Comparison of ENCODE assay signal across 8 cellular contexts in the genomic region with DNA sequence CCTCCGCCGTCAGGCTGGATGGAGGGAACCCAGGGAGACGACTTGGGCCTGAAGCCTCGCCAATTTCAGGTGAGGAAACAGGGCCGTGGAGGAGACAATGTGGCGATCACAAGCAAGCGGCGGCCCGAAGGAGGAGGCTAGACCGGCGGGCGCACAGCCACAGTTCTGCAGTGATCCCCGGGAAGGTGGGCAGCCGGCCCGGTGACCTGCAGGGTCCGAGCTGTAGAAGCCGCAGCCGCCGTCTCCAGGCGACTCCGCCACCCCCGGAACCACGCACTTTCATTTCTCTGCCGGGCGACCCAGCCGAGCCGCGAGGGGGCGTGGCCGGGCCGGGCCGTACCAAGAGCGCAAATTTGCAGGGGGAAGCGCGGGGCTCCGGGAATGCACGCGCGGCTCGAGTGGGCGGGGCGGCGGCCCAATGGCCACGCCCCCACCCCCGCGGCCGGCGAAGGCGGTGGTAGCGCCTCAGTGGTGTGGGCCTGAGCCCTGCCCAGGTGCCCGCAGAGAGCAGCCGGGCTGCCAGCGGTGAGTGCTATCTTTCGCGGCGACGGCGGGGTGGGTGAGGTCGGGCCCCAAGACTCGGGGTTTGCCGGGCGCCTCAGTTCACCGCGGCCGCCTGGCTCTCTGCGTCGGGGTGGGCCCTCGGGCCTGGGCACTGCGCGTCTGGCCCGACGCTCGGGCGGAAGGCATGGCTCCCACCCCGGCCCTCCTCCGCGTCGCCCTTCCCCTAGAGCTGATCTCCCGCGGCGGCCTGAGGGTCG. TPM values are rescaled to one million over a fixed set of nuclear protein-coding genes. Genes with fewer than 3 reads are reported as not detected.
DNase-seq lines count a peak whose midpoint lies in the region; ATAC-seq, FAIRE-seq and TF ChIP-seq lines count a peak whose summit lies in the region.

A gene (plus strand): TSS at position 501 of the 761 bp plus-strand sequence. CDS start 38,847 bp downstream, outside the sequence.

- DNase-seq in COR-L47 (lab: John Stamatoyannopoulos, UW): peak; percentile 88
- peak; percentile 85 for DNase-seq in HTR-8/SVneo (ENCODE audit: insufficient read length, low spot score)
- peak; percentile 98 for DNase-seq in NOMO-1 treated with DMSO at 0.1 percent for 48 hours (lab: John Stamatoyannopoulos, UW; ENCODE audit: unreplicated experiment)
- DNase-seq in activated CD8-positive, alpha-beta memory T cell treated with anti-CD3 and anti-CD28 coated beads, Interleukin-2, amount 10 ng/mL, durations not matched to agents 7 days and 5 days: peak; percentile 95
- DNase-seq in H1 (ENCODE audit: low read depth in 1 of 2, low spot score in 2 of 2): peak; percentile 75 to 99
- peak; percentile 99 for DNase-seq in mesenteric fat pad (ENCODE audit: low spot score)
- peak; percentile 93 for DNase-seq in stimulated activated CD8-positive, alpha-beta memory T cell treated with anti-CD3 and anti-CD28 coated beads, Interleukin-15, amount 100 ng/mL, for 1 hour (ENCODE audit: low read depth)

- H3K79me1 ChIP-seq in H1 (ENCODE audit: low read depth, low read length): peaks cover 8% of the 10 kb centered on the region

- no peak for TF ChIP-seq CTCF in H1 (IDR thresholded peaks at IDR 0.05; ENCODE audit: control extremely low read depth in 1 of 3, insufficient read depth in 1 of 3, low read depth in 1 of 3, low read length in 3 of 3)

- peak within 1 kb of the TSS; percentile 88; the same call in 1 of the 2 replicates for H2BK5ac ChIP-seq in H1 (ENCODE audit: low read depth, low read length)

- H3K4me1 ChIP-seq in H1 (replicated peaks in 1 of 4; ENCODE audit: control insufficient read depth in 3 of 4, insufficient read depth in 4 of 4, low read length in 3 of 4): peaks cover 0 to 12% (median 4%) of the 10 kb centered on the region in 4 experiments; a peak in 4 of 7 replicates

- peak within 1 kb of the TSS; percentile 83; the same call in 1 of the 2 replicates for H2AFZ ChIP-seq in H1 (ENCODE audit: low read length)

- no peaks in the 10 kb centered on the region for H3K27me3 Mint-ChIP-seq in activated CD8-positive, alpha-beta memory T cell treated with anti-CD3 and anti-CD28 coated beads, Interleukin-2, amount 10 ng/mL, durations not matched to agents 7 days and 5 days

- peak in 1 of 2 experiments; percentile 100; a peak in 2 of 3 replicates for TF ChIP-seq EP300 in H1 (IDR thresholded peaks at IDR 0.05; ENCODE audit: borderline replicate concordance in 1 of 2, low read depth in 2 of 2, low read length in 2 of 2)

- H2BK15ac ChIP-seq in H1 (ENCODE audit: low read length): peak within 1 kb of the TSS; percentile 92; the same call in 1 of the 2 replicates

- no peaks in the 10 kb centered on the region for H3K36me3 Mint-ChIP-seq in activated CD8-positive, alpha-beta memory T cell treated with anti-CD3 and anti-CD28 coated beads, Interleukin-2, amount 10 ng/mL, durations not matched to agents 7 days and 5 days

- H3K14ac ChIP-seq in H1 (ENCODE audit: insufficient read length): no peak within 1 kb of the TSS

- peak in 1 of 2 experiments; percentile 7; a peak in 2 of 4 replicates for TF ChIP-seq RAD21 in H1 (IDR thresholded peaks at IDR 0.05 in 1 of 2, conservative IDR thresholded peaks at IDR 0.05 in 1 of 2; ENCODE audit: low read depth in 2 of 2, low read length in 2 of 2)

- H3K27ac ChIP-seq in H1 (ENCODE audit: low read depth, low read length): peak within 1 kb of the TSS; percentile 27; the same call in 1 of the 2 replicates

- no peak within 1 kb of the TSS for H3K23ac ChIP-seq in H1 (ENCODE audit: insufficient read length)

- ATAC-seq in GM21367 (IDR thresholded peaks at IDR 0.05; ENCODE audit: unreplicated experiment): peak; percentile 85
- peak; percentile 97 for ATAC-seq in activated CD8-positive, alpha-beta memory T cell treated with anti-CD3 and anti-CD28 coated beads, Interleukin-2, amount 10 ng/mL, durations not matched to agents 7 days and 5 days

- H3K27me3 ChIP-seq in H1 (replicated peaks in 1 of 4; ENCODE audit: control insufficient read depth in 3 of 4, extremely low read depth in 1 of 4, insufficient read depth in 3 of 4, low read length in 3 of 4): no peaks in the 10 kb centered on the region

- H3K9me3 ChIP-seq in H1 (ENCODE audit: insufficient read depth in 2 of 2, low read depth in 1 of 2, low read length in 1 of 2): no peaks in the 10 kb centered on the region

- peaks cover 10% of the 10 kb centered on the region for H3K23me2 ChIP-seq in H1 (ENCODE audit: low read depth, low read length)

- POLR2A ChIA-PET in H1 (lab: Charles Lee; ENCODE audit: partially characterized antibody): interaction anchor here (0.7 to 4.7 kb wide), 36 partner anchors 10 to 175 kb away, joined by 3 to 43 read pairs (median 4); a partner anchor contains a TSS

- 0 out of 2 replicates have a peak within 1 kb of the TSS, but pooled peaks have one; percentile 12 for H2BK12ac ChIP-seq in H1 (ENCODE audit: low read depth, low read length)

- H2AK5ac ChIP-seq in H1 (ENCODE audit: low read depth, low read length): no peak within 1 kb of the TSS

- peak within 1 kb of the TSS; percentile 87 for H3K18ac ChIP-seq in H1 (ENCODE audit: extremely low read depth, low read length)

- H2BK120ac ChIP-seq in H1 (replicated peaks; ENCODE audit: low read depth, low read length): peak within 1 kb of the TSS; percentile 60

- H4K5ac ChIP-seq in H1 (ENCODE audit: insufficient read length, low read depth, low read length): peak within 1 kb of the TSS; percentile 88

- H4K8ac ChIP-seq in H1 (ENCODE audit: extremely low read depth, insufficient read depth, low read length): peak within 1 kb of the TSS; percentile 94

- peak within 1 kb of the TSS; percentile 92 for H3K27ac Mint-ChIP-seq in activated CD8-positive, alpha-beta memory T cell treated with anti-CD3 and anti-CD28 coated beads, Interleukin-2, amount 10 ng/mL, durations not matched to agents 7 days and 5 days

- peak within 1 kb of the TSS; percentile 53 to 81 (median 70) for H3K9ac ChIP-seq in H1 (replicated peaks in 1 of 4; ENCODE audit: extremely low read depth in 1 of 4, low read depth in 3 of 4, low read length in 3 of 4)

- no peak within 1 kb of the TSS for H2BK20ac ChIP-seq in H1 (ENCODE audit: low read length)

- H3K4me3 Mint-ChIP-seq in activated CD8-positive, alpha-beta memory T cell treated with anti-CD3 and anti-CD28 coated beads, Interleukin-2, amount 10 ng/mL, durations not matched to agents 7 days and 5 days: peak within 1 kb of the TSS; percentile 88

- peak within 1 kb of the TSS; percentile 84 for H4K91ac ChIP-seq in H1 (replicated peaks; ENCODE audit: insufficient read length, low read length)

- peak within 1 kb of the TSS; percentile 66 to 89 (median 74) for H3K4me3 ChIP-seq in H1 (ENCODE audit: extremely low read depth in 1 of 4, insufficient read depth in 2 of 4, low read depth in 3 of 4, low read length in 4 of 4)

- peak; percentile 100 for TF ChIP-seq POLR2A in H1 (IDR thresholded peaks at IDR 0.05; ENCODE audit: control extremely low read depth in 1 of 2, low read depth in 2 of 2, low read length in 2 of 2)

- FAIRE-seq in HTR-8/SVneo (lab: Jason Lieb, UNC) (peak; percentile 70), H1 (lab: Jason Lieb, UNC) (no peak)

- peak within 1 kb of the TSS; percentile 88 to 89 for H3K4me2 ChIP-seq in H1 (ENCODE audit: insufficient read depth in 1 of 2, low read depth in 2 of 2, low read length in 2 of 2)

- 1% methylated on average over 75 of the region's 82 CpGs; no CpG with 5 or more reads in 1 of the 2 experiments for WGBS in H1 (ENCODE audit: extremely low coverage in 1 of 2, insufficient coverage in 1 of 2, insufficient read length in 1 of 2, insufficient replicate concordance in 2 of 2, low coverage in 1 of 2, low lambda C conversion rate in 2 of 2, missing lambda C conversion rate in 1 of 2), 2 experiments

- H3K79me2 ChIP-seq in H1 (ENCODE audit: control insufficient read depth in 1 of 2, insufficient read depth in 2 of 2, low read length in 2 of 2): peaks cover 15 to 42% of the 10 kb centered on the region in 2 experiments

- peaks cover 4 to 15% of the 10 kb centered on the region in 2 experiments for H4K20me1 ChIP-seq in H1 (replicated peaks in 1 of 2; ENCODE audit: control insufficient read depth in 1 of 2, insufficient read depth in 2 of 2, low read length in 2 of 2)

- CTCF ChIA-PET in activated CD8-positive, alpha-beta memory T cell treated with anti-CD3 and anti-CD28 coated beads, Interleukin-2, amount 10 ng/mL, durations not matched to agents 7 days and 5 days (lab: Charles Lee): interaction anchor here (1.6 to 3.6 kb wide), 2 partner anchors 49 to 105 kb away, joined by 3 to 31 read pairs; no protein-coding TSS in a partner anchor
- CTCF ChIA-PET in H1 (lab: Charles Lee; ENCODE audit: partially characterized antibody): interaction anchor here (0.7 to 1.7 kb wide), 7 partner anchors 10 to 105 kb away, joined by 3 to 4 read pairs (median 3); no protein-coding TSS in a partner anchor

- peak within 1 kb of the TSS; percentile 87 for H3K4ac ChIP-seq in H1 (replicated peaks; ENCODE audit: insufficient read length, low read depth, low read length)

- H3K56ac ChIP-seq in H1 (replicated peaks; ENCODE audit: insufficient read length, low read depth, low read length): peak within 1 kb of the TSS; percentile 73

- no peaks in the 10 kb centered on the region for H3K9me3 Mint-ChIP-seq in activated CD8-positive, alpha-beta memory T cell treated with anti-CD3 and anti-CD28 coated beads, Interleukin-2, amount 10 ng/mL, durations not matched to agents 7 days and 5 days (ENCODE audit: low read depth)

- H3K4me1 Mint-ChIP-seq in activated CD8-positive, alpha-beta memory T cell treated with anti-CD3 and anti-CD28 coated beads, Interleukin-2, amount 10 ng/mL, durations not matched to agents 7 days and 5 days: peaks cover 19% of the 10 kb centered on the region

- no peaks in the 10 kb centered on the region for H3K36me3 ChIP-seq in H1 (ENCODE audit: control insufficient read depth in 2 of 4, insufficient read depth in 4 of 4, low read length in 3 of 4)

TF ChIP-seq in H1, 55 proteins besides CTCF, POLR2A, EP300 and RAD21 (continues in another document):
- TF ChIP-seq SP2 (IDR thresholded peaks at IDR 0.05; ENCODE audit: low read length) (no peak), RBBP5 (IDR thresholded peaks at IDR 0.05; ENCODE audit: borderline replicate concordance, low read depth, low read length) (0 out of 2 replicates have a peak, but pooled peaks have one; percentile 45), SP4 (IDR thresholded peaks at IDR 0.05; ENCODE audit: low read length) (peak; percentile 99)

RNA-seq across cellular contexts. Expression of the gene that starts here (rescaled TPM):
- 10 to 100 TPM; 52.0 to 57.6 TPM for total RNA-seq in activated CD8-positive, alpha-beta memory T cell treated with anti-CD3 and anti-CD28 coated beads, Interleukin-2, amount 10 ng/mL, durations not matched to agents 7 days and 5 days
- total RNA-seq in H1 (2021; fragmentation: NEBNext Ultra II Directional; extraction: Animal tissue kit (Norgen Biotek cat#: 25700)): 127 and 144 TPM in 2 replicates
- 98.7 and 213 TPM in 2 replicates for polyA plus RNA-seq in H1 (2011; rRNA removed)
- 143 TPM for polyA plus RNA-seq in H1 (2011; cell fraction: cytosol; rRNA removed)
- polyA plus RNA-seq in H1 (2011; cell fraction: nucleus; rRNA removed): 390 TPM
- polyA plus RNA-seq in H1 (2012, experiment 1 of 2): 65.5 to 111 TPM (median 109 TPM) in 4 replicates
- polyA plus RNA-seq in H1 (2012, experiment 2 of 2): 172 TPM
- polyA plus RNA-seq in H1 (2013, experiment 1 of 2): 204 TPM
- 195 TPM for polyA plus RNA-seq in H1 (2013, experiment 2 of 2)
- 51.2 and 71.3 TPM in 2 replicates for polyA minus RNA-seq in H1 (2011; rRNA and poly(A)+ RNA removed)
- polyA minus RNA-seq in H1 (2011; cell fraction: cytosol; rRNA and poly(A)+ RNA removed): 118 TPM
- 98.3 TPM for polyA minus RNA-seq in H1 (2011; cell fraction: nucleus; rRNA and poly(A)+ RNA removed)
- total RNA-seq in mesenteric fat pad: 507 TPM

Comparison
In these comparisons a context has a peak if more than half of its experiments do, and no peak if none do; other contexts are left out.
1. Peak in every context shown above with its lines: DNase-seq, ATAC-seq, H3K4me3 ChIP-seq and H3K27ac ChIP-seq.